1 cellular context compared by ENCODE assay signal in the genomic region with DNA sequence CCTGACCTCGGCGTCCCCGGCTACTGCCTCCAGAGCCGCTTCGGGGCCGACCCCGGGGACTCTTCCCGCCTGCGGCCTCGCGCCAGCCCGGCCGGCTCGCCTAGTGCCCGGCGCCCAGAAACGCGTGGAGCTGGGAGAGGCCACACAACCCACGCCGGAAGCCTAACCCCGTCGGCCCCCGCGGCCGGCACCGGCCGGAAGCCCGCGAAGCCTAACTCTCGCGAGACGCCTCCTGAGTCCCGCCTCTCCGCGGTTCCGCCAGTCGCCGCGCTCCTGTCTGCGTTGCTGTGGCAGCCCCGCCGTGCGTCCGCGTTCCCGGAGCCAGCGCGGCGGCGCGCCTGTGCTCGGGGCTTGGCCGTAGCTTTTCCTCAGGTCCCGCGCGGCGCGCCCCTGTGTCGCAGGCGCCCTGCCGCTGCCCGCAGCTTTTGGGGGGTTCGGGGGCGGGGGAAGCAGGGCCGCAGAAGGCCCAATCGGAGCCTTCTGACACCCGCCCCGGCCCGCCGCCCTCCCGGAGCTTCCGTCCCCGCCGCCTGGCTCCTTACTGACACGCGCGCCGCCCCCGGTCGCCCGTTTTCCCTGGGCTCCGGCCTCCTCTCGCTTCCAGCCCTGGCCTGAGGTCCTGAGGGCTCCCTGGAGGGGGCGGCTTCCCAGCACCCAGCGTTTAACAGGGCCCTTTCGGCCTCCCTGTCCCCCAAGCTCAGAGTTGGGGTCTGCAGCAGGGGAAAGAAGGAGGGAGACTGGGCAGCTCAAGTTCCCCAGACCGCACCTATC.
A peak's percentile ranks its signal among the peaks of the same experiment; 100 is the strongest.
TF ChIP-seq lines count a peak whose summit lies in the region.

No MANE protein-coding gene starts in this region.

TF ChIP-seq in neural cell, 6 proteins besides CTCF, POLR2A, EP300 and RAD21 (continued from another document):
- TF ChIP-seq, protein P1, sequence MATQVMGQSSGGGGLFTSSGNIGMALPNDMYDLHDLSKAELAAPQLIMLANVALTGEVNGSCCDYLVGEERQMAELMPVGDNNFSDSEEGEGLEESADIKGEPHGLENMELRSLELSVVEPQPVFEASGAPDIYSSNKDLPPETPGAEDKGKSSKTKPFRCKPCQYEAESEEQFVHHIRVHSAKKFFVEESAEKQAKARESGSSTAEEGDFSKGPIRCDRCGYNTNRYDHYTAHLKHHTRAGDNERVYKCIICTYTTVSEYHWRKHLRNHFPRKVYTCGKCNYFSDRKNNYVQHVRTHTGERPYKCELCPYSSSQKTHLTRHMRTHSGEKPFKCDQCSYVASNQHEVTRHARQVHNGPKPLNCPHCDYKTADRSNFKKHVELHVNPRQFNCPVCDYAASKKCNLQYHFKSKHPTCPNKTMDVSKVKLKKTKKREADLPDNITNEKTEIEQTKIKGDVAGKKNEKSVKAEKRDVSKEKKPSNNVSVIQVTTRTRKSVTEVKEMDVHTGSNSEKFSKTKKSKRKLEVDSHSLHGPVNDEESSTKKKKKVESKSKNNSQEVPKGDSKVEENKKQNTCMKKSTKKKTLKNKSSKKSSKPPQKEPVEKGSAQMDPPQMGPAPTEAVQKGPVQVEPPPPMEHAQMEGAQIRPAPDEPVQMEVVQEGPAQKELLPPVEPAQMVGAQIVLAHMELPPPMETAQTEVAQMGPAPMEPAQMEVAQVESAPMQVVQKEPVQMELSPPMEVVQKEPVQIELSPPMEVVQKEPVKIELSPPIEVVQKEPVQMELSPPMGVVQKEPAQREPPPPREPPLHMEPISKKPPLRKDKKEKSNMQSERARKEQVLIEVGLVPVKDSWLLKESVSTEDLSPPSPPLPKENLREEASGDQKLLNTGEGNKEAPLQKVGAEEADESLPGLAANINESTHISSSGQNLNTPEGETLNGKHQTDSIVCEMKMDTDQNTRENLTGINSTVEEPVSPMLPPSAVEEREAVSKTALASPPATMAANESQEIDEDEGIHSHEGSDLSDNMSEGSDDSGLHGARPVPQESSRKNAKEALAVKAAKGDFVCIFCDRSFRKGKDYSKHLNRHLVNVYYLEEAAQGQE (IDR thresholded peaks at IDR 0.05; ENCODE audit: borderline replicate concordance), result peak; percentile 58
